20 cellular contexts compared by ENCODE assay signal in the genomic region with DNA sequence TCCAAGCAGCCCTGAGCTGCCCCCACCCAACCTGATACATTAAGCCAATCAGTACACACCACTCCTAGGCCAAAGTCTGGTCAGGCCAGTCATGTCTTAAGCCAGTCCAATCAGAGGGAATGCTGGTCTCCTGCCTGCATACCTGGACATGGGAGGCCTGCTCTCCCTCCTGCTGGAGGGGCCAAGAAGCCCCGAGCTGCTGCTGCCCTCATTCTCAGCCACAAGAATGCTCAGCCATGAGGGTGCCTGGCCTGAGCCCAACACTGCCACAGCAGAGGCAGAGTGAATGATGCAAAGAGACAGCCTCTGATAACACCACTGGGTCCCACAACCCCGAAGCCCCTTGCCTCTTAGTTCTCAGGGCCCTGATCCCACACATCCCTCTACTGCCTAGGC. TPM values are rescaled to one million over a fixed set of nuclear protein-coding genes. Genes with fewer than 3 reads are reported as not detected.
DNase-seq lines count a peak whose midpoint lies in the region; ATAC-seq, FAIRE-seq and TF ChIP-seq lines count a peak whose summit lies in the region.
"Had no signal": no experiment of that assay in that cellular context is flagged by ENCODE, and none has a peak within 500 bp of the region (broad histone marks: within the 10 kb centered on the region; RNA-seq: fewer than 3 reads in every experiment).

No MANE protein-coding gene starts in this region.

- H3K18ac ChIP-seq in mesenchymal stem cell (ENCODE audit: low read depth in 1 of 2, low read length in 2 of 2): no peak overlapping the region

- TF ChIP-seq CTCF in Caco-2 (IDR thresholded peaks at IDR 0.05; ENCODE audit: insufficient read depth in 1 of 2, low read depth in 1 of 2, low read length in 1 of 2, severe bottlenecking in 1 of 2, unreplicated experiment in 1 of 2) (no peak), astrocyte (IDR thresholded peaks at IDR 0.05; ENCODE audit: insufficient read depth, low read depth, low read length) (no peak)

- peak overlapping the region; percentile 85 for H3K27ac Mint-ChIP-seq in Caco-2 (ENCODE audit: unreplicated experiment)
- peak overlapping the region; percentile 51 for H3K27ac Mint-ChIP-seq in astrocyte (ENCODE audit: unreplicated experiment)

- H3K9me3 Mint-ChIP-seq in Caco-2 (ENCODE audit: unreplicated experiment) (no peaks in the 10 kb centered on the region), astrocyte (ENCODE audit: unreplicated experiment) (no peaks in the 10 kb centered on the region)

- H2AFZ ChIP-seq in astrocyte (ENCODE audit: low read depth, low read length) (no peak overlapping the region), mesenchymal stem cell (ENCODE audit: low read depth, low read length) (no peak overlapping the region)

- peaks cover 19% of the 10 kb centered on the region for H3K4me1 ChIP-seq in Caco-2
- peaks cover 14% of the 10 kb centered on the region for H3K4me1 ChIP-seq in astrocyte (ENCODE audit: insufficient read depth, low read length)
- H3K4me1 ChIP-seq in mesenchymal stem cell (ENCODE audit: control insufficient read depth, insufficient read depth, low read depth, low read length): peaks cover 18% of the 10 kb centered on the region
- H3K4me1 ChIP-seq: heart left ventricle, sigmoid colon had no signal

- H3K4me3 ChIP-seq in Caco-2 (ENCODE audit: low read depth, low read length) (no peak overlapping the region), astrocyte (ENCODE audit: insufficient read depth, low read depth, low read length) (no peak overlapping the region), mesenchymal stem cell (ENCODE audit: insufficient read depth in 1 of 2, low read depth in 1 of 2, low read length in 2 of 2) (no peak overlapping the region)
- H3K4me3 ChIP-seq: heart left ventricle, sigmoid colon, thoracic aorta had no signal

- H3K23ac ChIP-seq in mesenchymal stem cell (ENCODE audit: low read length in 2 of 2): no peak overlapping the region

- POLR2A ChIA-PET in Caco-2 (lab: Charles Lee): no interaction called here

- no peaks in the 10 kb centered on the region for H3K79me1 ChIP-seq in mesenchymal stem cell (replicated peaks; ENCODE audit: low read length, poor library complexity, severe bottlenecking)

- no peak overlapping the region for H2BK5ac ChIP-seq in mesenchymal stem cell (ENCODE audit: low read depth, low read length, poor library complexity, severe bottlenecking)

- 55% methylated on average over 2 of the region's 2 CpGs for WGBS in mesenchymal stem cell

- no peak overlapping the region for H2BK120ac ChIP-seq in mesenchymal stem cell (ENCODE audit: low read depth, low read length)

- no peak overlapping the region for H2BK15ac ChIP-seq in mesenchymal stem cell (ENCODE audit: low read depth, poor library complexity, severe bottlenecking)

- DNase-seq in Caco-2 (no peak), HT1080 (ENCODE audit: low read depth) (peak; percentile 42), astrocyte (ENCODE audit: low read depth) (peak; percentile 2), mesenchymal stem cell (no peak), NCI-H187 (lab: John Stamatoyannopoulos, UW) (no peak), CD1c-positive myeloid dendritic cell (ENCODE audit: extremely low spot score) (no peak)
- DNase-seq: activated CD4-positive, CD25-positive, alpha-beta regulatory T cell treated with anti-CD3 and anti-CD28 coated beads, Interleukin-2, amount 50 U/mL, for 72 hours; activated naive CD4-positive, alpha-beta T cell; DMS 273 treated with DMSO at 0.1 percent for 48 hours; heart left ventricle; KG1; NCI-H1092 treated with DMSO at 0.1 percent for 48 hours; NCI-H82; sigmoid colon had no signal

- no peak overlapping the region for H4K91ac ChIP-seq in mesenchymal stem cell (ENCODE audit: low read length)

- ATAC-seq in HG02840 (IDR thresholded peaks at IDR 0.05; ENCODE audit: low FRiP score, unreplicated experiment) (no peak), HG03565 (IDR thresholded peaks at IDR 0.05; ENCODE audit: unreplicated experiment) (no peak)
- ATAC-seq: heart left ventricle had no signal

- H4K8ac ChIP-seq in mesenchymal stem cell (ENCODE audit: low read length): no peak overlapping the region

- H2BK12ac ChIP-seq in mesenchymal stem cell (ENCODE audit: low read length in 2 of 2): no peak overlapping the region

- H3K4me2 ChIP-seq in astrocyte (ENCODE audit: low read length): peak overlapping the region; percentile 58
- H3K4me2 ChIP-seq in mesenchymal stem cell (ENCODE audit: low read length, poor library complexity, severe bottlenecking): no peak overlapping the region

- H3K4ac ChIP-seq in mesenchymal stem cell (ENCODE audit: low read depth in 1 of 2, low read length in 2 of 2): no peak overlapping the region

- H3K9ac ChIP-seq in astrocyte (ENCODE audit: low read length): peak overlapping the region; percentile 8
- H3K9ac ChIP-seq in mesenchymal stem cell (ENCODE audit: low read length): no peak overlapping the region

- peaks cover 14% of the 10 kb centered on the region for H4K20me1 ChIP-seq in astrocyte (ENCODE audit: insufficient read depth, low read length)

- H3K36me3 Mint-ChIP-seq in Caco-2 (ENCODE audit: insufficient read depth, unreplicated experiment): peaks cover 6% of the 10 kb centered on the region
- no peaks in the 10 kb centered on the region for H3K36me3 Mint-ChIP-seq in astrocyte (ENCODE audit: low read depth, unreplicated experiment)

- H3K27me3 ChIP-seq in Caco-2 (replicated peaks; ENCODE audit: control insufficient read depth, insufficient read depth, low read length): no peaks in the 10 kb centered on the region
- H3K27me3 ChIP-seq in astrocyte (ENCODE audit: insufficient read depth, low read length): peaks cover 3% of the 10 kb centered on the region
- peaks cover 26 to 53% of the 10 kb centered on the region in 2 experiments for H3K27me3 ChIP-seq in mesenchymal stem cell (ENCODE audit: control insufficient read depth in 1 of 2, insufficient read depth in 1 of 2, low read length in 2 of 2)

- no peaks in the 10 kb centered on the region for H3K79me2 ChIP-seq in astrocyte (ENCODE audit: insufficient read depth, low read length)

- no peaks in the 10 kb centered on the region for H3K36me3 ChIP-seq in Caco-2 (ENCODE audit: control insufficient read depth, insufficient read depth, low read length)
- H3K36me3 ChIP-seq in astrocyte (ENCODE audit: insufficient read depth, low read length): no peaks in the 10 kb centered on the region
- no peaks in the 10 kb centered on the region for H3K36me3 ChIP-seq in mesenchymal stem cell (ENCODE audit: control insufficient read depth in 1 of 2, insufficient read depth in 2 of 2, low read depth in 1 of 2, low read length in 2 of 2)
- H3K36me3 ChIP-seq: heart left ventricle, sigmoid colon, thoracic aorta had no signal

- FAIRE-seq in astrocyte (lab: Jason Lieb, UNC): no peak
- FAIRE-seq: GM18507, GM19239, islet of Langerhans had no signal

- H3K4me3 Mint-ChIP-seq in Caco-2 (ENCODE audit: unreplicated experiment): peak overlapping the region; percentile 56
- H3K4me3 Mint-ChIP-seq in astrocyte (ENCODE audit: unreplicated experiment): no peak overlapping the region

- no peak overlapping the region for H2AK5ac ChIP-seq in mesenchymal stem cell (ENCODE audit: low read length, severe bottlenecking)

- H3K4me1 Mint-ChIP-seq in Caco-2 (ENCODE audit: low read depth, unreplicated experiment): peaks cover 14% of the 10 kb centered on the region
- peaks cover 16% of the 10 kb centered on the region for H3K4me1 Mint-ChIP-seq in astrocyte (ENCODE audit: low read depth, unreplicated experiment)

- CTCF ChIA-PET in Caco-2 (lab: Charles Lee): interaction anchor here (0.7 to 1.4 kb wide), 2 partner anchors 43 to 88 kb away, joined by 3 to 4 read pairs; no protein-coding TSS in a partner anchor

- no peak overlapping the region for H3K27ac ChIP-seq in astrocyte (ENCODE audit: low read depth, low read length)
- peak overlapping the region; percentile 8 for H3K27ac ChIP-seq in mesenchymal stem cell (ENCODE audit: low read length, poor library complexity, severe bottlenecking)
- H3K27ac ChIP-seq: heart left ventricle, sigmoid colon, thoracic aorta had no signal

- H3K27me3 Mint-ChIP-seq in Caco-2 (ENCODE audit: insufficient read depth, unreplicated experiment) (no peaks in the 10 kb centered on the region), astrocyte (ENCODE audit: low read depth, unreplicated experiment) (peaks cover 33% of the 10 kb centered on the region)

- no peak overlapping the region for H3K14ac ChIP-seq in mesenchymal stem cell (ENCODE audit: low read length in 2 of 2)

- intact Hi-C loops in Caco-2 (cut with micrococcal nuclease; ENCODE audit: unreplicated experiment): no loop called here

- BruUV-seq in Caco-2 (replicated peaks; lab: Mats Ljungman, UMichigan): no TSS peak

- H3K9me3 ChIP-seq in Caco-2: no peaks in the 10 kb centered on the region
- no peaks in the 10 kb centered on the region for H3K9me3 ChIP-seq in astrocyte (ENCODE audit: insufficient read depth, low read depth, low read length)
- H3K9me3 ChIP-seq in mesenchymal stem cell (ENCODE audit: control insufficient read depth, low read length): no peaks in the 10 kb centered on the region
- H3K9me3 ChIP-seq: heart left ventricle, sigmoid colon, thoracic aorta had no signal

RNA-seq across cellular contexts. Expression of a gene that starts 23.0 kb away (rescaled TPM):
- total RNA-seq in Caco-2 (2022) (0.39 and 0.44 TPM in 2 replicates), astrocyte (0.14 and 0.18 TPM in 2 replicates)
- not detected in 2 replicates for total RNA-seq in HT1080 (2014; rRNA removed; shearing (Covaris generic))
- 0.03 and 0.07 TPM in 2 replicates for polyA plus RNA-seq in HT1080 (2015; cell fraction: cytosol; rRNA removed)
- polyA plus RNA-seq in HT1080 (2015; cell fraction: nucleus; rRNA removed): 0.13 and 0.27 TPM in 2 replicates
- polyA plus RNA-seq in mesenchymal stem cell (2013, experiment 1 of 2): 0.22 TPM
- polyA plus RNA-seq in mesenchymal stem cell (2013, experiment 2 of 2): 0.04 TPM

RNA-seq across cellular contexts. Expression of a gene that starts 42.3 kb away (rescaled TPM):
- 406 and 418 TPM in 2 replicates for total RNA-seq in Caco-2 (2022)
- 181 and 193 TPM in 2 replicates for total RNA-seq in HT1080 (2014; rRNA removed; shearing (Covaris generic))
- 274 and 313 TPM in 2 replicates for polyA plus RNA-seq in HT1080 (2015; cell fraction: cytosol; rRNA removed)
- 98.5 and 99.4 TPM in 2 replicates for polyA plus RNA-seq in HT1080 (2015; cell fraction: nucleus; rRNA removed)
- total RNA-seq in astrocyte: 237 and 283 TPM in 2 replicates
- polyA plus RNA-seq in mesenchymal stem cell (2013, experiment 1 of 2): 897 TPM
- 851 TPM for polyA plus RNA-seq in mesenchymal stem cell (2013, experiment 2 of 2)

RNA-seq across cellular contexts. Expression of a gene that starts 48.8 kb away (rescaled TPM):
- total RNA-seq in Caco-2 (2022): 26.1 and 27.4 TPM in 2 replicates
- 0.32 and 0.84 TPM in 2 replicates for total RNA-seq in HT1080 (2014; rRNA removed; shearing (Covaris generic))
- polyA plus RNA-seq in HT1080 (2015; cell fraction: cytosol; rRNA removed): 0.34 and 0.88 TPM in 2 replicates
- polyA plus RNA-seq in HT1080 (2015; cell fraction: nucleus; rRNA removed): 11.3 and 30.5 TPM in 2 replicates
- 4.7 and 7.4 TPM in 2 replicates for total RNA-seq in astrocyte
- polyA plus RNA-seq in mesenchymal stem cell (2013, experiment 1 of 2): 3.3 TPM
- 3.0 TPM for polyA plus RNA-seq in mesenchymal stem cell (2013, experiment 2 of 2)

Comparison
In these comparisons a context has a peak if more than half of its experiments do, and no peak if none do; other contexts are left out.
1. DNase-seq: peak in HT1080 (single experiment) and astrocyte (single experiment); none in Caco-2 (0 of 2), mesenchymal stem cell (single experiment), NCI-H187 (0 of 2) and CD1c-positive myeloid dendritic cell (single experiment).